In genomic region chr14:102508774-102509743, GRCh38 we compare ENCODE assay signal across 1 cellular context.
TF ChIP-seq lines count a peak whose summit lies in the region.

No MANE protein-coding gene starts in this region.

TF ChIP-seq in HEK293, 187 proteins besides CTCF, POLR2A, EP300 and RAD21 (continued from another document):
- no peak for TF ChIP-seq BCL6B (tag by site-specific recombination; IDR thresholded peaks at IDR 0.05)
- TF ChIP-seq ZNF221 (tag by site-specific recombination; IDR thresholded peaks at IDR 0.05; ENCODE audit: borderline replicate concordance) = no peak
- no peak for TF ChIP-seq ZNF274 (IDR thresholded peaks at IDR 0.05; ENCODE audit: low read length)
- TF ChIP-seq ZNF274 (tag by site-specific recombination; IDR thresholded peaks at IDR 0.05; ENCODE audit: borderline replicate concordance) = no peak
- TF ChIP-seq ZNF555 (tag by site-specific recombination; conservative IDR thresholded peaks at IDR 0.05) = no peak
- no peak for TF ChIP-seq ZNF707 (tag by site-specific recombination; IDR thresholded peaks at IDR 0.05)
- TF ChIP-seq ZNF114 (tag by site-specific recombination; IDR thresholded peaks at IDR 0.05) = no peak
- TF ChIP-seq WT1 (tag by site-specific recombination; IDR thresholded peaks at IDR 0.05) = no peak
- 0 out of 2 replicates have a peak, but pooled peaks have one; percentile 50 for TF ChIP-seq KLF8 (tag by site-specific recombination; IDR thresholded peaks at IDR 0.05)
- peak; percentile 52; the same call in 1 of the 2 replicates for TF ChIP-seq ZBTB21 (tag by site-specific recombination; IDR thresholded peaks at IDR 0.05)
- TF ChIP-seq ZNF26 (tag by site-specific recombination; IDR thresholded peaks at IDR 0.05) = no peak
- no peak for TF ChIP-seq RBAK (tag by site-specific recombination; IDR thresholded peaks at IDR 0.05)
- TF ChIP-seq ZNF223 (tag by site-specific recombination; IDR thresholded peaks at IDR 0.05) = 0 out of 2 replicates have a peak, but pooled peaks have one; percentile 33
- TF ChIP-seq SETDB1 (IDR thresholded peaks at IDR 0.05; ENCODE audit: insufficient read length, low read length) = no peak
- TF ChIP-seq ZNF473 (tag by site-specific recombination; IDR thresholded peaks at IDR 0.05) = no peak
- TF ChIP-seq ELK4 (IDR thresholded peaks at IDR 0.05; ENCODE audit: borderline replicate concordance, low read depth, low read length) = no peak
- TF ChIP-seq IKZF3 (tag by site-specific recombination; IDR thresholded peaks at IDR 0.05) = no peak
- TF ChIP-seq AEBP2 (tag by site-specific recombination; IDR thresholded peaks at IDR 0.05; ENCODE audit: borderline replicate concordance) = no peak
- TF ChIP-seq ZSCAN23 (tag by site-specific recombination; IDR thresholded peaks at IDR 0.05) = no peak
- TF ChIP-seq ZNF350 (tag by site-specific recombination; IDR thresholded peaks at IDR 0.05) = no peak
- 0 out of 2 replicates have a peak, but pooled peaks have one; percentile 26 for TF ChIP-seq ZNF692 (tag by site-specific recombination; IDR thresholded peaks at IDR 0.05)
- no peak for TF ChIP-seq ZNF132 (tag by site-specific recombination; IDR thresholded peaks at IDR 0.05; ENCODE audit: borderline replicate concordance)
- TF ChIP-seq ZSCAN5A (tag by site-specific recombination; IDR thresholded peaks at IDR 0.05) = no peak
- no peak for TF ChIP-seq ZFP69B (tag by site-specific recombination; IDR thresholded peaks at IDR 0.05)
- TF ChIP-seq ZNF354C (tag by site-specific recombination; IDR thresholded peaks at IDR 0.05; ENCODE audit: borderline replicate concordance, low read depth) = no peak
- no peak for TF ChIP-seq ZNF157 (tag by site-specific recombination; IDR thresholded peaks at IDR 0.05)
- TF ChIP-seq ZNF202 (tag by site-specific recombination; IDR thresholded peaks at IDR 0.05; ENCODE audit: borderline replicate concordance) = no peak
- TF ChIP-seq ZNF544 (tag by site-specific recombination; IDR thresholded peaks at IDR 0.05) = no peak
- no peak for TF ChIP-seq ZNF580 (tag by site-specific recombination; IDR thresholded peaks at IDR 0.05)
- TF ChIP-seq ZNF24 (tag by site-specific recombination; IDR thresholded peaks at IDR 0.05) = no peak
- no peak for TF ChIP-seq ZNF169 (tag by site-specific recombination; IDR thresholded peaks at IDR 0.05)
- no peak for TF ChIP-seq ZNF585B (tag by site-specific recombination; IDR thresholded peaks at IDR 0.05)
- no peak for TF ChIP-seq ZNF658 (tag by site-specific recombination; IDR thresholded peaks at IDR 0.05)
- no peak for TF ChIP-seq TCF7L2 (IDR thresholded peaks at IDR 0.05; ENCODE audit: borderline replicate concordance, low read depth, low read length)
- no peak for TF ChIP-seq ZNF843 (tag by site-specific recombination; IDR thresholded peaks at IDR 0.05)
- peak; percentile 17; the same call in 1 of the 2 replicates for TF ChIP-seq ZSCAN30 (tag by site-specific recombination; IDR thresholded peaks at IDR 0.05)
- no peak for TF ChIP-seq ZNF768 (tag by site-specific recombination; IDR thresholded peaks at IDR 0.05)
- no peak for TF ChIP-seq YY1 (tag by site-specific recombination; IDR thresholded peaks at IDR 0.05)
- TF ChIP-seq ZNF138 (tag by site-specific recombination; IDR thresholded peaks at IDR 0.05; ENCODE audit: borderline replicate concordance) = no peak
- TF ChIP-seq SP7 (tag by site-specific recombination; IDR thresholded peaks at IDR 0.05) = 0 out of 2 replicates have a peak, but pooled peaks have one; percentile 17
- TF ChIP-seq SP3 (tag by site-specific recombination; IDR thresholded peaks at IDR 0.05) = peak; percentile 13; the same call in 1 of the 2 replicates
- TF ChIP-seq ZNF645 (tag by site-specific recombination; IDR thresholded peaks at IDR 0.05) = no peak
- no peak for TF ChIP-seq ZNF239 (tag by site-specific recombination; IDR thresholded peaks at IDR 0.05)
- TF ChIP-seq ZNF140 (tag by site-specific recombination; IDR thresholded peaks at IDR 0.05) = no peak
- peak; percentile 37; the same call in 1 of the 2 replicates for TF ChIP-seq ZBTB20 (tag by site-specific recombination; IDR thresholded peaks at IDR 0.05)
- TF ChIP-seq ZNF23 (tag by site-specific recombination; IDR thresholded peaks at IDR 0.05; ENCODE audit: borderline replicate concordance) = no peak
- TF ChIP-seq ZNF704 (tag by site-specific recombination; IDR thresholded peaks at IDR 0.05) = no peak
- no peak for TF ChIP-seq ZNF426 (tag by site-specific recombination; IDR thresholded peaks at IDR 0.05)
- TF ChIP-seq KLF7 (tag by site-specific recombination; IDR thresholded peaks at IDR 0.05; ENCODE audit: borderline replicate concordance) = 0 out of 2 replicates have a peak, but pooled peaks have one; percentile 5
- TF ChIP-seq ZNF248 (tag by site-specific recombination; IDR thresholded peaks at IDR 0.05) = no peak
- TF ChIP-seq FEZF1 (tag by site-specific recombination; IDR thresholded peaks at IDR 0.05) = no peak
- TF ChIP-seq ZNF548 (tag by site-specific recombination; IDR thresholded peaks at IDR 0.05) = no peak
- TF ChIP-seq HOXA7 (CRISPR knock-in tag; IDR thresholded peaks at IDR 0.05; ENCODE audit: borderline replicate concordance) = no peak
- TF ChIP-seq ZNF174 (tag by site-specific recombination; IDR thresholded peaks at IDR 0.05) = no peak
- no peak for TF ChIP-seq ZNF184 (tag by site-specific recombination; IDR thresholded peaks at IDR 0.05)
- no peak for TF ChIP-seq ZNF514 (tag by site-specific recombination; IDR thresholded peaks at IDR 0.05)
- TF ChIP-seq ZNF48 (tag by site-specific recombination; IDR thresholded peaks at IDR 0.05) = no peak
- no peak for TF ChIP-seq ZNF510 (tag by site-specific recombination; IDR thresholded peaks at IDR 0.05; ENCODE audit: insufficient replicate concordance)
- TF ChIP-seq SCRT1 (tag by site-specific recombination; IDR thresholded peaks at IDR 0.05; ENCODE audit: borderline replicate concordance) = no peak
- TF ChIP-seq ZNF571 (tag by site-specific recombination; IDR thresholded peaks at IDR 0.05) = no peak
- TF ChIP-seq ZNF677 (tag by site-specific recombination; IDR thresholded peaks at IDR 0.05) = no peak
- TF ChIP-seq KLF9 (tag by site-specific recombination; IDR thresholded peaks at IDR 0.05; ENCODE audit: low read depth) = peak; percentile 53
- TF ChIP-seq KLF17 (tag by site-specific recombination; IDR thresholded peaks at IDR 0.05) = no peak; the same call in 1 of the 2 replicates
- peak; percentile 77 for TF ChIP-seq ZBTB26 (tag by site-specific recombination; optimal IDR thresholded peaks at IDR 0.05)
- no peak for TF ChIP-seq ZNF529 (tag by site-specific recombination; IDR thresholded peaks at IDR 0.05; ENCODE audit: insufficient replicate concordance)
